Comparison of ENCODE assay signal across 13 cellular contexts in genomic region chrX:40496728-40497127, GRCh38.
DNase-seq lines count a peak whose midpoint lies in the region; TF ChIP-seq lines count a peak whose summit lies in the region.
"Had no signal": no experiment of that assay in that cellular context is flagged by ENCODE, and none has a peak within 500 bp of the region (broad histone marks: within the 10 kb centered on the region; RNA-seq: fewer than 3 reads in every experiment).

No MANE protein-coding gene starts in this region.

- H3K79me2 ChIP-seq in H9 (ENCODE audit: insufficient read depth, low read length): no peaks in the 10 kb centered on the region
- H3K79me2 ChIP-seq in hepatocyte: no peaks in the 10 kb centered on the region
- no peaks in the 10 kb centered on the region for H3K79me2 ChIP-seq in Karpas-422 (ENCODE audit: low read length)

- H3K9me2 ChIP-seq in hepatocyte (replicated peaks; ENCODE audit: insufficient read depth) (no peaks in the 10 kb centered on the region), Karpas-422 (replicated peaks; ENCODE audit: insufficient read depth, low read length) (no peaks in the 10 kb centered on the region)

- H3K23ac ChIP-seq in H9 (ENCODE audit: insufficient read length, low read depth, low read length): no peak overlapping the region

- no peaks in the 10 kb centered on the region for H3K79me1 ChIP-seq in H9 (ENCODE audit: insufficient read depth, low read depth, low read length, poor library complexity, severe bottlenecking)

- no peak overlapping the region for H2AK5ac ChIP-seq in H9 (ENCODE audit: insufficient read length, low read length)

- no peak overlapping the region for H2BK5ac ChIP-seq in H9 (ENCODE audit: insufficient read length, low read length)

- H3K18ac ChIP-seq in H9 (ENCODE audit: insufficient read length, low read depth, low read length): no peak overlapping the region

- in situ Hi-C loops in astrocyte of the spinal cord (cut with HindIII; ENCODE audit: low sequenced_read_pairs): no loop called here

- no peak overlapping the region for H3K14ac ChIP-seq in H9 (ENCODE audit: insufficient read depth, low read length)

- TF ChIP-seq POLR2A in erythroblast (IDR thresholded peaks at IDR 0.05; ENCODE audit: low read length): no peak

- H3T11ph ChIP-seq in H9 (ENCODE audit: low read length): no peak overlapping the region

- no peak overlapping the region for H4K91ac ChIP-seq in H9 (ENCODE audit: insufficient read length, low read depth, low read length)

- H3K27ac Mint-ChIP-seq in H9: no peak overlapping the region
- no peak overlapping the region for H3K27ac Mint-ChIP-seq in CD14-positive monocyte
- H3K27ac Mint-ChIP-seq: CD4-positive, alpha-beta T cell had no signal

- H3K27me3 Mint-ChIP-seq in H9 (ENCODE audit: low read depth): peaks cover 2% of the 10 kb centered on the region
- H3K27me3 Mint-ChIP-seq in CD14-positive monocyte (ENCODE audit: low read depth in 3 of 3): peaks cover 0 to 19% (median 3%) of the 10 kb centered on the region in 3 donors
- H3K27me3 Mint-ChIP-seq: CD4-positive, alpha-beta T cell had no signal

- DNase-seq in AG08395 (ENCODE audit: low spot score) (peak; percentile 20), H9 (peak; percentile 52), astrocyte of the spinal cord (ENCODE audit: low read depth, low spot score) (peak; percentile 30), hepatocyte (ENCODE audit: low spot score) (peak; percentile 40), NCI-H2196 (lab: John Stamatoyannopoulos, UW; ENCODE audit: unreplicated experiment) (no peak), CD14-positive monocyte (ENCODE audit: low spot score) (no peak), Karpas-422 (no peak), erythroblast (lab: John Stamatoyannopoulos, UW) (no peak)
- DNase-seq: activated T-cell treated with anti-CD3 and anti-CD28 coated beads, Interleukin-2, amount 50 U/mL, for 1 hour; CD4-positive, alpha-beta T cell; NCI-H1436 treated with DMSO at 0.1 percent for 48 hours had no signal

- intact Hi-C loops in CD14-positive monocyte (cut with micrococcal nuclease): no loop called here

- H3K4me3 Mint-ChIP-seq in H9 (no peak overlapping the region), CD14-positive monocyte (no peak overlapping the region)
- H3K4me3 Mint-ChIP-seq: CD4-positive, alpha-beta T cell had no signal

- H2BK15ac ChIP-seq in H9 (ENCODE audit: low read depth, low read length): no peak overlapping the region

- H3K23me2 ChIP-seq in H9 (ENCODE audit: insufficient read length, low read depth, low read length, poor library complexity, severe bottlenecking): no peaks in the 10 kb centered on the region

- H3K9ac ChIP-seq in H9 (ENCODE audit: extremely low read depth, insufficient read length, low read length) (no peak overlapping the region), Karpas-422 (ENCODE audit: low read length) (no peak overlapping the region)

- no peak overlapping the region for H2BK120ac ChIP-seq in H9 (ENCODE audit: low read depth, low read length, poor library complexity, severe bottlenecking)

- H3K4ac ChIP-seq in H9 (ENCODE audit: low read depth, low read length): no peak overlapping the region

- H4K5ac ChIP-seq in H9 (ENCODE audit: insufficient read length, low read depth, low read length): no peak overlapping the region

- H2BK20ac ChIP-seq in H9 (ENCODE audit: low read depth, low read length, poor library complexity, severe bottlenecking): no peak overlapping the region

- TF ChIP-seq CTCF in H9 (conservative IDR thresholded peaks at IDR 0.05) (peak; percentile 53), astrocyte of the spinal cord (IDR thresholded peaks at IDR 0.05; ENCODE audit: low read depth, low read length) (peak; percentile 40), hepatocyte (IDR thresholded peaks at IDR 0.05; ENCODE audit: poor library complexity) (peak; percentile 36), CD14-positive monocyte (IDR thresholded peaks at IDR 0.05) (no peak)

- H3K56ac ChIP-seq in H9 (ENCODE audit: insufficient read length, low read depth, low read length): no peak overlapping the region

- H3K27me3 ChIP-seq in H9 (ENCODE audit: insufficient read depth, low read length): no peaks in the 10 kb centered on the region; the same call in 1 of the 2 replicates
- H3K27me3 ChIP-seq in hepatocyte: no peaks in the 10 kb centered on the region
- H3K27me3 ChIP-seq in Karpas-422 (ENCODE audit: low read length): no peaks in the 10 kb centered on the region
- H3K27me3 ChIP-seq: esophagus muscularis mucosa, suprapubic skin had no signal

- H4K8ac ChIP-seq in H9 (replicated peaks; ENCODE audit: insufficient read length, low read depth, low read length): no peak overlapping the region

- H3K4me1 ChIP-seq in H9 (ENCODE audit: insufficient read depth, low read length) (peaks cover 2% of the 10 kb centered on the region; the same call in 1 of the 2 replicates), hepatocyte (ENCODE audit: insufficient read depth) (no peaks in the 10 kb centered on the region), Karpas-422 (ENCODE audit: low read length) (no peaks in the 10 kb centered on the region)
- H3K4me1 ChIP-seq: esophagus muscularis mucosa, suprapubic skin had no signal

- no peak overlapping the region for H3K4me3 ChIP-seq in astrocyte of the spinal cord (ENCODE audit: low read depth, low read length)
- no peak overlapping the region for H3K4me3 ChIP-seq in hepatocyte
- no peak overlapping the region for H3K4me3 ChIP-seq in Karpas-422 (ENCODE audit: low read length)
- H3K4me3 ChIP-seq: esophagus muscularis mucosa, suprapubic skin had no signal

- no peak overlapping the region for H3K27ac ChIP-seq in H9 (ENCODE audit: insufficient read length, low read depth, low read length)
- no peak overlapping the region for H3K27ac ChIP-seq in hepatocyte
- H3K27ac ChIP-seq in Karpas-422 (ENCODE audit: low read length): no peak overlapping the region
- H3K27ac ChIP-seq: esophagus muscularis mucosa, suprapubic skin had no signal

- no CpG with 5 or more reads among the region's 4 CpGs for WGBS in H9 (ENCODE audit: extremely low coverage, insufficient read length, low lambda C conversion rate)
- WGBS in hepatocyte (ENCODE audit: low lambda C conversion rate, missing lambda C conversion rate): 80% methylated on average over 4 of the region's 4 CpGs

- H2BK12ac ChIP-seq in H9 (ENCODE audit: insufficient read length, low read depth, low read length): no peak overlapping the region

- H3K36me3 ChIP-seq in hepatocyte (replicated peaks; ENCODE audit: insufficient read depth, low read depth): no peaks in the 10 kb centered on the region
- H3K36me3 ChIP-seq in Karpas-422 (ENCODE audit: insufficient read depth, low read length): no peaks in the 10 kb centered on the region
- H3K36me3 ChIP-seq: esophagus muscularis mucosa, suprapubic skin had no signal

- H3K9me3 Mint-ChIP-seq in H9 (peaks cover 77 to 79% of the 10 kb centered on the region in 2 experiments), CD14-positive monocyte (peaks cover 0 to 8% (median 4%) of the 10 kb centered on the region in 7 donors)
- H3K9me3 Mint-ChIP-seq: CD4-positive, alpha-beta T cell had no signal

- no peak overlapping the region for H3K4me2 ChIP-seq in H9 (ENCODE audit: insufficient read depth, insufficient read length, low read length)
- no peak overlapping the region for H3K4me2 ChIP-seq in hepatocyte
- no peak overlapping the region for H3K4me2 ChIP-seq in Karpas-422 (ENCODE audit: low read depth, low read length, poor library complexity, severe bottlenecking)

- no peaks in the 10 kb centered on the region for H3K9me3 ChIP-seq in H9 (ENCODE audit: control insufficient read depth, low read depth, low read length)
- H3K9me3 ChIP-seq in hepatocyte (ENCODE audit: low read depth): no peaks in the 10 kb centered on the region
- H3K9me3 ChIP-seq in Karpas-422 (ENCODE audit: low read length): no peaks in the 10 kb centered on the region
- H3K9me3 ChIP-seq: suprapubic skin had no signal

- H4K20me1 ChIP-seq in H9 (ENCODE audit: control insufficient read depth, insufficient read depth, insufficient read length) (no peaks in the 10 kb centered on the region), hepatocyte (ENCODE audit: insufficient read depth, poor library complexity, severe bottlenecking) (no peaks in the 10 kb centered on the region), Karpas-422 (ENCODE audit: insufficient read depth, low read depth, low read length) (no peaks in the 10 kb centered on the region)

- peaks cover 9 to 21% of the 10 kb centered on the region in 2 experiments for H3K4me1 Mint-ChIP-seq in H9
- H3K4me1 Mint-ChIP-seq in CD14-positive monocyte: peaks cover 4% of the 10 kb centered on the region

- H2AFZ ChIP-seq in H9 (ENCODE audit: low read length) (no peak overlapping the region), hepatocyte (no peak overlapping the region), Karpas-422 (ENCODE audit: low read length) (no peak overlapping the region)

- H3K36me3 Mint-ChIP-seq in H9 (ENCODE audit: insufficient read depth in 1 of 3, low read depth in 3 of 3) (peaks cover 0 to 6% (median 2%) of the 10 kb centered on the region in 3 experiments; a peak in 2 of 7 replicates), CD14-positive monocyte (no peaks in the 10 kb centered on the region)

Comparison
In these comparisons a context has a peak if more than half of its experiments do, and no peak if none do; other contexts are left out.
1. DNase-seq: peak in AG08395 (single experiment), H9 (single experiment), astrocyte of the spinal cord (single experiment) and hepatocyte (single experiment); none in NCI-H2196 (single experiment), CD14-positive monocyte (single experiment), Karpas-422 (single experiment) and erythroblast (0 of 2).